Comparison of ENCODE assay signal across 16 cellular contexts in the genomic region with DNA sequence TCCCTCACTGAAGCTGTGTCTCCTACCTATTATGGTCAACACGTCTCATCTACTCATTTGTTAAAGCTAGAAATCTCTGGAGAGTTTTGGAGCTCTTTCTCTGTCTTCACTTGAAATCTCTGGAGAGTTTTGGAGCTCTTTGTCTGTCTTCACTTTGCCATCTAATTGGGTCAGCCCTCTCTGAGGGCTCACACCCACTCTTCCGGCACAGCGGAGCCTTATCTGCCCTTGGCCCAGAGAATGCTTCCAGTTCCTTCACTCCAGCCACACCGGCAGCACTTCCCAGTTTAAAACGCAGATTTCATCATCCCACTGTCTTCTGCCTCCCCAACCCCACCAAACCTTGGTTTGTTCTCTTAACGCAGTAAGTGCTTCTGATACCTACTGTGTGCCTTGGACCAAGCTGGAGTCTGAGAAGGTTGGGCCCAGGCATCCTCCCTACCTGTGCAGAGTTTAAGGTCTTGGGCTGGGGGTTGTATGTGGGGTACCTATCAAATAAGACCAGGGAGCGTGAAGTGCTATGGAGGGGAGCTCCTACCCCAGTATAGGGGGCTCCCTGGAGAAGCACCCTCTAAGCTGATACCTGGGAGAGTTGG. TPM values are rescaled to one million over a fixed set of nuclear protein-coding genes. Genes with fewer than 3 reads are reported as not detected.
DNase-seq lines count a peak whose midpoint lies in the region; ATAC-seq and TF ChIP-seq lines count a peak whose summit lies in the region.
"Had no signal": no experiment of that assay in that cellular context is flagged by ENCODE, and none has a peak within 500 bp of the region (broad histone marks: within the 10 kb centered on the region; RNA-seq: fewer than 3 reads in every experiment).

No MANE protein-coding gene starts in this region.

- WGBS in testis, 2 donors: 29 to 43% methylated on average over 7 of the region's 7 CpGs

- peaks cover 62% of the 10 kb centered on the region for H3K4me1 Mint-ChIP-seq in activated T-cell treated with anti-CD3 and anti-CD28 coated beads, Interleukin-2, amount 50 U/mL, for 24 hours (ENCODE audit: low read depth)
- peaks cover 57% of the 10 kb centered on the region for H3K4me1 Mint-ChIP-seq in dendritic cell treated with granulocyte-macrophage colony-stimulating factor and Interleukin-4, amounts not matched to agents 40 ng/mL and 50 ng/mL, for 4 days (ENCODE audit: low read depth)

- H3K27me3 Mint-ChIP-seq in activated T-cell treated with anti-CD3 and anti-CD28 coated beads, Interleukin-2, amount 50 U/mL, for 24 hours: no peaks in the 10 kb centered on the region
- H3K27me3 Mint-ChIP-seq in dendritic cell treated with granulocyte-macrophage colony-stimulating factor and Interleukin-4, amounts not matched to agents 40 ng/mL and 50 ng/mL, for 4 days: no peaks in the 10 kb centered on the region
- H3K27me3 Mint-ChIP-seq: activated naive CD8-positive, alpha-beta T cell treated with anti-CD3 and anti-CD28 coated beads, Interleukin-2, amount 10 ng/mL, durations not matched to agents 7 days and 5 days had no signal

- DNase-seq in activated T-cell treated with anti-CD3 and anti-CD28 coated beads, Interleukin-2, amount 50 U/mL, for 24 hours: no peak
- DNase-seq in activated T-cell treated with anti-CD3 and anti-CD28 coated beads, Interleukin-2, amount 50 U/mL, for 48 hours: no peak
- DNase-seq in Panc1 (ENCODE audit: low read depth, low spot score) (no peak), testis (peak; percentile 49), hippocampal formation (lab: John Stamatoyannopoulos, UW) (no peak)
- DNase-seq in NK-92 treated with Interleukin-12 subunit alpha and Interleukin-12 subunit beta, amount 100 ng/mL, for 24 hours (lab: John Stamatoyannopoulos, UW): no peak
- DNase-seq: activated CD4-positive, alpha-beta T cell treated with anti-CD3 and anti-CD28 coated beads for 1 hour; activated CD8-positive, alpha-beta memory T cell treated with anti-CD3 and anti-CD28 coated beads, Interleukin-2, amount 50 U/mL, for 4 hours; activated naive CD8-positive, alpha-beta T cell treated with anti-CD3 and anti-CD28 coated beads, Interleukin-2, amount 10 ng/mL, durations not matched to agents 7 days and 5 days; NCI-H1417; T-helper 1 cell had no signal

- no peak overlapping the region for H3K4me3 Mint-ChIP-seq in activated T-cell treated with anti-CD3 and anti-CD28 coated beads, Interleukin-2, amount 50 U/mL, for 24 hours
- peak overlapping the region; percentile 47 for H3K4me3 Mint-ChIP-seq in dendritic cell treated with granulocyte-macrophage colony-stimulating factor and Interleukin-4, amounts not matched to agents 40 ng/mL and 50 ng/mL, for 4 days
- H3K4me3 Mint-ChIP-seq: activated naive CD8-positive, alpha-beta T cell treated with anti-CD3 and anti-CD28 coated beads, Interleukin-2, amount 10 ng/mL, durations not matched to agents 7 days and 5 days had no signal

- in situ Hi-C loops in Panc1 (cut with HindIII; ENCODE audit: low pct_unique_long_range_greater_than_20kb, low sequenced_read_pairs): no loop called here

- POLR2A ChIA-PET in Panc1 (lab: Charles Lee): no interaction called here

- H3K27ac ChIP-seq in Panc1 (ENCODE audit: low read length) (peak overlapping the region; percentile 35; the same call in 1 of the 2 replicates), testis (peak overlapping the region in 1 of 2 donors; percentile 1)
- H3K27ac ChIP-seq: cardiac muscle cell, esophagus muscularis mucosa had no signal

- peaks cover 9% of the 10 kb centered on the region for H3K36me3 Mint-ChIP-seq in activated T-cell treated with anti-CD3 and anti-CD28 coated beads, Interleukin-2, amount 50 U/mL, for 24 hours (ENCODE audit: low read depth)
- H3K36me3 Mint-ChIP-seq in dendritic cell treated with granulocyte-macrophage colony-stimulating factor and Interleukin-4, amounts not matched to agents 40 ng/mL and 50 ng/mL, for 4 days (ENCODE audit: low read depth): peaks cover 17% of the 10 kb centered on the region

- intact Hi-C loops in Panc1 (cut with micrococcal nuclease; ENCODE audit: unreplicated experiment): loop anchor here (10.0 kb wide), 1 partner anchor 163 kb away; no protein-coding TSS in a partner anchor
- intact Hi-C loops in dendritic cell treated with granulocyte-macrophage colony-stimulating factor and Interleukin-4, amounts not matched to agents 40 ng/mL and 50 ng/mL, for 4 days (cut with micrococcal nuclease): loop anchor here (2.0 to 10.0 kb wide), 2 partner anchors 25 to 97 kb away; no protein-coding TSS in a partner anchor
- intact Hi-C loops in testis (cut with DNase I; ENCODE audit: low total_unique reads): no loop called here

- no peaks in the 10 kb centered on the region for H3K9me3 Mint-ChIP-seq in activated T-cell treated with anti-CD3 and anti-CD28 coated beads, Interleukin-2, amount 50 U/mL, for 24 hours
- H3K9me3 Mint-ChIP-seq in dendritic cell treated with granulocyte-macrophage colony-stimulating factor and Interleukin-4, amounts not matched to agents 40 ng/mL and 50 ng/mL, for 4 days: no peaks in the 10 kb centered on the region
- H3K9me3 Mint-ChIP-seq: activated naive CD8-positive, alpha-beta T cell treated with anti-CD3 and anti-CD28 coated beads, Interleukin-2, amount 10 ng/mL, durations not matched to agents 7 days and 5 days had no signal

- H3K27ac Mint-ChIP-seq in activated T-cell treated with anti-CD3 and anti-CD28 coated beads, Interleukin-2, amount 50 U/mL, for 24 hours: peak overlapping the region; percentile 36
- peak overlapping the region; percentile 20 for H3K27ac Mint-ChIP-seq in dendritic cell treated with granulocyte-macrophage colony-stimulating factor and Interleukin-4, amounts not matched to agents 40 ng/mL and 50 ng/mL, for 4 days
- H3K27ac Mint-ChIP-seq: activated naive CD8-positive, alpha-beta T cell treated with anti-CD3 and anti-CD28 coated beads, Interleukin-2, amount 10 ng/mL, durations not matched to agents 7 days and 5 days had no signal

- H3K9me3 ChIP-seq in Panc1 (ENCODE audit: control insufficient read depth, insufficient read depth, low read depth, low read length): no peaks in the 10 kb centered on the region
- H3K9me3 ChIP-seq in testis: no peaks in the 10 kb centered on the region
- H3K9me3 ChIP-seq: esophagus muscularis mucosa had no signal

- TF ChIP-seq POLR2A in testis (IDR thresholded peaks at IDR 0.05): no peak

- ATAC-seq in Panc1: no peak
- no peak for ATAC-seq in HG03095 (IDR thresholded peaks at IDR 0.05; ENCODE audit: unreplicated experiment)
- ATAC-seq: HCT116 had no signal

- H3K36me3 ChIP-seq in Panc1 (ENCODE audit: control insufficient read depth, insufficient read depth, low read length): no peaks in the 10 kb centered on the region; the same call in none of the 2 replicates
- no peaks in the 10 kb centered on the region for H3K36me3 ChIP-seq in testis (ENCODE audit: low read depth, missing control alignments)
- H3K36me3 ChIP-seq: cardiac muscle cell, esophagus muscularis mucosa had no signal

- CTCF ChIA-PET in Panc1 (lab: Charles Lee): interaction anchor here (0.6 kb wide), 1 partner anchor 172 kb away, joined by 5 read pairs; no protein-coding TSS in a partner anchor

- TF ChIP-seq CTCF in Panc1 (IDR thresholded peaks at IDR 0.05): no peak
- TF ChIP-seq CTCF in testis (IDR thresholded peaks at IDR 0.05): no peak

- no peaks in the 10 kb centered on the region for H3K27me3 ChIP-seq in Panc1 (ENCODE audit: control insufficient read depth, insufficient read depth, low read length)
- H3K27me3 ChIP-seq in testis: no peaks in the 10 kb centered on the region
- H3K27me3 ChIP-seq: esophagus muscularis mucosa had no signal

- H3K4me3 ChIP-seq in Panc1 (ENCODE audit: low read depth in 2 of 2, low read length in 2 of 2) (peak overlapping the region in 1 of 2 experiments; percentile 21; a peak in 1 of 4 replicates), testis (no peak overlapping the region)
- H3K4me3 ChIP-seq: cardiac muscle cell, esophagus muscularis mucosa had no signal

- H3K4me1 ChIP-seq in Panc1 (ENCODE audit: control insufficient read depth, insufficient read depth, low read length) (peaks cover 55% of the 10 kb centered on the region), testis (peaks cover 27% of the 10 kb centered on the region)

- BruUV-seq in Panc1 (replicated peaks; lab: Mats Ljungman, UMichigan): no TSS peak

RNA-seq across cellular contexts. Expression of gene HPCAL1, which starts 5.0 kb away (rescaled TPM):
- total RNA-seq in Panc1 (2021; ENCODE audit: unreplicated experiment): 234 TPM
- 556 TPM for polyA plus RNA-seq in Panc1 (2012; ENCODE audit: insufficient read length)
- 100 to 1,000 TPM; 215 to 263 TPM for total RNA-seq in testis
- polyA plus RNA-seq in testis (ENCODE audit: insufficient read depth, low read depth, low replicate concordance): 99.5 TPM
